6 cellular contexts compared by ENCODE assay signal in genomic region chr7:145216876-145217275, GRCh38.
"Had no signal": no experiment of that assay in that cellular context is flagged by ENCODE, and none has a peak within 500 bp of the region (broad histone marks: within the 10 kb centered on the region; RNA-seq: fewer than 3 reads in every experiment).

No MANE protein-coding gene starts in this region.

- H3K36me3 Mint-ChIP-seq: IgD-negative memory B cell had no signal

- H3K27ac Mint-ChIP-seq: GM23338, H9, IgD-negative memory B cell had no signal

- DNase-seq: H9, HCEC 1CT, KBM-7 had no signal

- H3K4me3 Mint-ChIP-seq: GM23338, H9, IgD-negative memory B cell had no signal

- H3K4me1 Mint-ChIP-seq: GM23338, H9, IgD-negative memory B cell had no signal

- ATAC-seq: GM23338, HepG2 had no signal

- H3K27me3 Mint-ChIP-seq: IgD-negative memory B cell had no signal

- H3K4me3 ChIP-seq: GM23338 had no signal
